13 cellular contexts compared by ENCODE assay signal in the genomic region with DNA sequence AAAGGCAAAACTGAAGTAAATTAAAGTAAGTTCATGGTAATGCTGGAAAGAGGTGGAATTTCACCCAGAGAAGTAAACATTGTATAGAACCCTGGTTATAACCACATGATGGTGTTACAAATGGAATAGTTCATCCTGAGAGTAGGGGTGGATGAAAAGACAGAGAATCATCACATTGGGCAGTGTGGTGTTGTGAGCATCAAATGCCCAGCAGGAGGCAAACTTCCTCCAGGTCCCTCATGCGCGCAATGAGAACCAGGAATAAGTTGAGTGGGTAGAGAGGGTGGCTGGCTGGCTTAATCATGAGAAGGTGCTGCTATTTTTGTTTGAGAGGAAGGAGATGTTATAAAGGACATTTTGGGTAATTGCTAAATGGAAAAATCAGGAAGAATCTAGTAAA.
A peak's percentile ranks its signal among the peaks of the same experiment; 100 is the strongest.
DNase-seq lines count a peak whose midpoint lies in the region; ATAC-seq and TF ChIP-seq lines count a peak whose summit lies in the region.
"Had no signal": no experiment of that assay in that cellular context is flagged by ENCODE, and none has a peak within 500 bp of the region (broad histone marks: within the 10 kb centered on the region; RNA-seq: fewer than 3 reads in every experiment).

No MANE protein-coding gene starts in this region.

- in situ Hi-C loops in KBM-7 (cut with MboI; ENCODE audit: low pct_unique_long_range_greater_than_20kb, low sequenced_read_pairs), result no loop called here

- H3K27me3 ChIP-seq in sigmoid colon, result no peaks in the 10 kb centered on the region

- DNase-seq in DMS 273 (lab: John Stamatoyannopoulos, UW; ENCODE audit: unreplicated experiment) (peak; percentile 10), DMS 273 treated with DMSO at 0.1 percent for 48 hours (lab: John Stamatoyannopoulos, UW) (no peak), KBM-7 (peak; percentile 5), dermis microvascular lymphatic vessel endothelial cell (ENCODE audit: low read depth in 2 of 2) (peak; percentile 1 to 4), myocyte (ENCODE audit: low read depth) (peak; percentile 17), sigmoid colon (no peak), superior temporal gyrus (ENCODE audit: extremely low spot score) (no peak)
- DNase-seq: 8988T; activated gamma-delta T cell treated with Interleukin-2 at 50 U/mL for 16 hours; EL; HCEC 1CT; stimulated activated CD8-positive, alpha-beta memory T cell treated with anti-CD3 and anti-CD28 coated beads, Interleukin-4, amount 100 ng/mL, for 48 hours had no signal

- H3K36me3 ChIP-seq in sigmoid colon, result no peaks in the 10 kb centered on the region

- intact Hi-C loops in sigmoid colon (cut with DNase I), result no loop called here

- H3K9me3 ChIP-seq in sigmoid colon, result no peaks in the 10 kb centered on the region

- TF ChIP-seq POLR2A in sigmoid colon (IDR thresholded peaks at IDR 0.05), result no peak

- H3K4me1 ChIP-seq in sigmoid colon, result no peaks in the 10 kb centered on the region

- TF ChIP-seq EP300 in sigmoid colon (IDR thresholded peaks at IDR 0.05), result no peak

- H3K4me3 ChIP-seq in sigmoid colon, result no peak overlapping the region

- no peak overlapping the region for H3K27ac ChIP-seq in sigmoid colon

- 94 to 96% methylated on average over 2 of the region's 2 CpGs for WGBS in sigmoid colon, 2 donors

- no peak for ATAC-seq in HG02852 (IDR thresholded peaks at IDR 0.05; ENCODE audit: unreplicated experiment)

- no peak for TF ChIP-seq CTCF in sigmoid colon (IDR thresholded peaks at IDR 0.05)

Comparison
In these comparisons a context has a peak if more than half of its experiments do, and no peak if none do; other contexts are left out.
1. DNase-seq: peak in DMS 273 (single experiment), KBM-7 (single experiment), dermis microvascular lymphatic vessel endothelial cell (2 of 2) and myocyte (single experiment); none in DMS 273 treated with DMSO at 0.1 percent for 48 hours (single experiment), sigmoid colon (single experiment) and superior temporal gyrus (single experiment).